In genomic region chr6:53483423-53484353, GRCh38 we compare ENCODE assay signal across 8 cellular contexts.
A peak's percentile ranks its signal among the peaks of the same experiment; 100 is the strongest.
DNase-seq lines count a peak whose midpoint lies in the region; ATAC-seq and TF ChIP-seq lines count a peak whose summit lies in the region.

No MANE protein-coding gene starts in this region.

- intact Hi-C loops in lower leg skin (cut with DNase I; ENCODE audit: low total_unique reads): loop anchor here (5.0 kb wide), 1 partner anchor 316 kb away; no protein-coding TSS in a partner anchor

- H3K27me3 ChIP-seq in BE2C (peaks cover 9% of the 10 kb centered on the region; the same call in 1 of the 2 replicates), adipocyte (replicated peaks; ENCODE audit: control insufficient read depth, insufficient read depth, low read length) (no peaks in the 10 kb centered on the region)

- no peak for TF ChIP-seq POLR2A in lower leg skin (IDR thresholded peaks at IDR 0.05)

- 56 to 58% methylated on average over 10 of the region's 10 CpGs for WGBS in lower leg skin, 2 donors

- H3K9me3 ChIP-seq in BE2C (no peaks in the 10 kb centered on the region), adipocyte (ENCODE audit: control insufficient read depth, low read length) (no peaks in the 10 kb centered on the region)

- DNase-seq in BE2C: peak; percentile 40
- DNase-seq in HUDEP-2 (lab: John Stamatoyannopoulos, UW; ENCODE audit: unreplicated experiment in 76 of 76): peak in 74 of 76 experiments; percentile 44 to 95 (median 87)
- no peak for DNase-seq in adipocyte (ENCODE audit: low read depth)
- peak; percentile 45 to 85 for DNase-seq in lower leg skin (ENCODE audit: low spot score in 2 of 2)
- no peak for DNase-seq in NCI-H146 treated with DMSO at 0.1 percent for 48 hours (lab: John Stamatoyannopoulos, UW; ENCODE audit: unreplicated experiment)
- no peak for DNase-seq in glomerular visceral epithelial cell (ENCODE audit: extremely low spot score)
- no peak for DNase-seq in NK-92 (lab: John Stamatoyannopoulos, UW; ENCODE audit: unreplicated experiment)

- H3K4me1 ChIP-seq in BE2C (peaks cover 2% of the 10 kb centered on the region), adipocyte (ENCODE audit: control insufficient read depth, insufficient read depth, low read length) (peaks cover 41% of the 10 kb centered on the region)

- no peak for TF ChIP-seq CTCF in BE2C (IDR thresholded peaks at IDR 0.05; ENCODE audit: low read depth, low read length)
- TF ChIP-seq CTCF in lower leg skin (IDR thresholded peaks at IDR 0.05): no peak

- H3K36me3 ChIP-seq in BE2C (no peaks in the 10 kb centered on the region), adipocyte (ENCODE audit: control insufficient read depth, insufficient read depth, low read length, severe bottlenecking) (no peaks in the 10 kb centered on the region)

- no peak for ATAC-seq in HG03097 (IDR thresholded peaks at IDR 0.05; ENCODE audit: low FRiP score, unreplicated experiment)

- H3K4me3 ChIP-seq in BE2C (ENCODE audit: low read depth, low read length) (no peak overlapping the region), adipocyte (ENCODE audit: low read length) (peak overlapping the region; percentile 16), lower leg skin (ENCODE audit: low read depth, poor library complexity, severe bottlenecking) (no peak overlapping the region)

- peak overlapping the region; percentile 78 for H3K9ac ChIP-seq in adipocyte (ENCODE audit: low read length)

Comparison
In these comparisons a context has a peak if more than half of its experiments do, and no peak if none do; other contexts are left out.
1. DNase-seq: peak in BE2C (single experiment), HUDEP-2 (74 of 76) and lower leg skin (2 of 2); none in adipocyte (single experiment), NCI-H146 treated with DMSO at 0.1 percent for 48 hours (single experiment), glomerular visceral epithelial cell (single experiment) and NK-92 (single experiment).